In genomic region chr2:64204006-64204632, GRCh38 we compare ENCODE assay signal across 1 cellular context.
TF ChIP-seq lines count a peak whose summit lies in the region.

No MANE protein-coding gene starts in this region.

TF ChIP-seq in HepG2, 621 proteins besides CTCF, POLR2A, EP300 and RAD21 (continued from another document):
- TF ChIP-seq ATF7 (IDR thresholded peaks at IDR 0.05) (no peak), ATF7 (CRISPR knock-in tag; IDR thresholded peaks at IDR 0.05) (no peak), HDAC6 (IDR thresholded peaks at IDR 0.05; ENCODE audit: low read depth, low read length) (no peak), GABPB1 (CRISPR knock-in tag; IDR thresholded peaks at IDR 0.05) (peak; percentile 13; the same call in 1 of the 2 replicates), KAT8 (CRISPR knock-in tag; IDR thresholded peaks at IDR 0.05) (no peak), GABPA (IDR thresholded peaks at IDR 0.05; ENCODE audit: low read depth, low read length) (no peak), GABPA (CRISPR knock-in tag; IDR thresholded peaks at IDR 0.05; ENCODE audit: low read depth) (peak; percentile 30; the same call in 1 of the 2 replicates), ZNF709 (CRISPR knock-in tag; IDR thresholded peaks at IDR 0.05) (no peak), ZNF710 (CRISPR knock-in tag; IDR thresholded peaks at IDR 0.05; ENCODE audit: borderline replicate concordance) (no peak), SP4 (CRISPR knock-in tag; IDR thresholded peaks at IDR 0.05) (no peak), MAFG (CRISPR knock-in tag; IDR thresholded peaks at IDR 0.05) (no peak), SSRP1 (CRISPR knock-in tag; IDR thresholded peaks at IDR 0.05) (no peak), ZNF572 (CRISPR knock-in tag; IDR thresholded peaks at IDR 0.05) (no peak), ZZZ3 (CRISPR knock-in tag; IDR thresholded peaks at IDR 0.05; ENCODE audit: borderline replicate concordance) (no peak), KDM2A (CRISPR knock-in tag; IDR thresholded peaks at IDR 0.05; ENCODE audit: borderline replicate concordance, low read depth) (no peak), ZNF143 (CRISPR knock-in tag; IDR thresholded peaks at IDR 0.05) (peak; percentile 55; the same call in 1 of the 2 replicates), PRMT3 (CRISPR knock-in tag; IDR thresholded peaks at IDR 0.05; ENCODE audit: borderline replicate concordance, low read depth) (no peak), ELF1 (CRISPR knock-in tag; IDR thresholded peaks at IDR 0.05) (peak; percentile 61)
- TF ChIP-seq, protein P1, sequence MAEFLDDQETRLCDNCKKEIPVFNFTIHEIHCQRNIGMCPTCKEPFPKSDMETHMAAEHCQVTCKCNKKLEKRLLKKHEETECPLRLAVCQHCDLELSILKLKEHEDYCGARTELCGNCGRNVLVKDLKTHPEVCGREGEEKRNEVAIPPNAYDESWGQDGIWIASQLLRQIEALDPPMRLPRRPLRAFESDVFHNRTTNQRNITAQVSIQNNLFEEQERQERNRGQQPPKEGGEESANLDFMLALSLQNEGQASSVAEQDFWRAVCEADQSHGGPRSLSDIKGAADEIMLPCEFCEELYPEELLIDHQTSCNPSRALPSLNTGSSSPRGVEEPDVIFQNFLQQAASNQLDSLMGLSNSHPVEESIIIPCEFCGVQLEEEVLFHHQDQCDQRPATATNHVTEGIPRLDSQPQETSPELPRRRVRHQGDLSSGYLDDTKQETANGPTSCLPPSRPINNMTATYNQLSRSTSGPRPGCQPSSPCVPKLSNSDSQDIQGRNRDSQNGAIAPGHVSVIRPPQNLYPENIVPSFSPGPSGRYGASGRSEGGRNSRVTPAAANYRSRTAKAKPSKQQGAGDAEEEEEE (CRISPR knock-in tag; IDR thresholded peaks at IDR 0.05; ENCODE audit: borderline replicate concordance), result no peak
